8 cellular contexts compared by ENCODE assay signal in genomic region chr2:227163445-227163997, GRCh38. TPM values are rescaled to one million over a fixed set of nuclear protein-coding genes. Genes with fewer than 3 reads are reported as not detected.
DNase-seq lines count a peak whose midpoint lies in the region; ATAC-seq and TF ChIP-seq lines count a peak whose summit lies in the region.

No MANE protein-coding gene starts in this region.

- no peak for TF ChIP-seq EP300 in upper lobe of left lung (IDR thresholded peaks at IDR 0.05)

- 1 to 2% methylated on average over 15 of the region's 20 CpGs for WGBS in upper lobe of left lung, 2 donors

- in situ Hi-C loops in astrocyte of the cerebellum (cut with HindIII; ENCODE audit: low sequenced_read_pairs) = no loop called here

- H3K27me3 ChIP-seq in upper lobe of left lung = peaks cover 0 to 16% (median 11%) of the 10 kb centered on the region in 4 donors

- H3K36me3 ChIP-seq in upper lobe of left lung = no peaks in the 10 kb centered on the region

- peak overlapping the region; percentile 71 to 82 (median 76) for H3K27ac ChIP-seq in upper lobe of left lung

- intact Hi-C loops in left colon (cut with DNase I, micrococcal nuclease) = no loop called here

- H3K4me3 ChIP-seq in astrocyte of the cerebellum (ENCODE audit: low read depth, low read length) (peak overlapping the region; percentile 48), upper lobe of left lung (peak overlapping the region; percentile 39 to 72 (median 58))

- no peak for TF ChIP-seq POLR2A in upper lobe of left lung (IDR thresholded peaks at IDR 0.05)

- H3K4me1 ChIP-seq in upper lobe of left lung = peaks cover 10 to 23% (median 14%) of the 10 kb centered on the region in 4 donors

- TF ChIP-seq CTCF in astrocyte of the cerebellum (IDR thresholded peaks at IDR 0.05; ENCODE audit: low read depth, low read length, missing control alignments) = no peak
- TF ChIP-seq CTCF in upper lobe of left lung (IDR thresholded peaks at IDR 0.05) = no peak

- no peaks in the 10 kb centered on the region for H3K9me3 ChIP-seq in upper lobe of left lung

- ATAC-seq in GM19372 (IDR thresholded peaks at IDR 0.05; ENCODE audit: low read depth, unreplicated experiment) = peak; percentile 53
- ATAC-seq in HG03280 (IDR thresholded peaks at IDR 0.05; ENCODE audit: unreplicated experiment) = peak; percentile 64
- peak; percentile 69 for ATAC-seq in left colon
- ATAC-seq in upper lobe of left lung (ENCODE audit: low FRiP score in 2 of 2) = peak; percentile 42 to 64

- peak; percentile 73 for DNase-seq in DMS53 (lab: John Stamatoyannopoulos, UW)
- no peak for DNase-seq in astrocyte of the cerebellum (ENCODE audit: low read depth)
- peak; percentile 28 to 43 for DNase-seq in left colon
- peak; percentile 36 to 58 for DNase-seq in upper lobe of left lung
- no peak for DNase-seq in amygdala (lab: John Stamatoyannopoulos, UW)
- no peak for DNase-seq in T-helper 9 cell

RNA-seq across cellular contexts. Expression of gene COL4A4, which starts 0.5 kb away (rescaled TPM):
- total RNA-seq in left colon (1 to 10 TPM; 1.5 to 2.0 TPM), upper lobe of left lung (10 to 100 TPM; 22.0 to 31.2 (median 26.1) TPM)

RNA-seq across cellular contexts. Expression of gene COL4A3, which starts 0.9 kb away (rescaled TPM):
- under 1 TPM; 0.56 to 0.61 TPM for total RNA-seq in left colon
- total RNA-seq in upper lobe of left lung = 100 to 1,000 TPM in 1 of 6 donors, 10 to 100 TPM in 5; 32.9 to 129 (median 60.6) TPM

Comparison
In these comparisons a context has a peak if more than half of its experiments do, and no peak if none do; other contexts are left out.
1. DNase-seq: peak in DMS53 (single experiment), left colon (2 of 2) and upper lobe of left lung (2 of 2); none in astrocyte of the cerebellum (single experiment), amygdala (0 of 56) and T-helper 9 cell (single experiment).
2. RNA of gene COL4A4, which starts 0.5 kb away (total RNA-seq): 22.0 to 31.2 TPM in upper lobe of left lung; 1.5 to 2.0 TPM in left colon; every median in the first group is over 4 times any median in the second.
3. RNA of gene COL4A3, which starts 0.9 kb away (total RNA-seq): 32.9 to 129 TPM in upper lobe of left lung; 0.56 to 0.61 TPM in left colon; every median in the first group is over 10 times any median in the second.
4. Peak in every context shown above with its lines, with median percentiles within 50 percentile points of each other: ATAC-seq.